In the genomic region with DNA sequence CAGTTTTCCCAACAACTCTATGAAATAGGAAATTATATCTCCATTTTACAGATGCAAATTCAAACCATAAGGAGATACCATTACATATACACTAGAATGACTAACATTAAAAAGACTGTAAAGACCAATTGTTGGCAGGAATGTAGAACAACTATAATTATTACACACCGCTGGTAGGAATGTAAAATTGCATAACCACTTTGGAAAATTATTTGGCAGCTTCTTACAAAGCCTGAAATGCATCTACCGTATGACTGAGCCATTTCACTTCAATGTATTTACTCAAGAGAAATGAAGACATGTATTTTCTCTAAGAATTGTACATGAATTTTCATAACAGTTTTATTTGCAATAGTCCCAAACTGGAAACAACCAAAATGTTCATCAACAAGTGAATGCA, we compare ENCODE assay signal across 20 cellular contexts.
DNase-seq lines count a peak whose midpoint lies in the region; ATAC-seq, FAIRE-seq and TF ChIP-seq lines count a peak whose summit lies in the region.
"Had no signal": no experiment of that assay in that cellular context is flagged by ENCODE, and none has a peak within 500 bp of the region (broad histone marks: within the 10 kb centered on the region; RNA-seq: fewer than 3 reads in every experiment).

No MANE protein-coding gene starts in this region.

- H3K36me3 Mint-ChIP-seq in stimulated activated naive B cell treated with anti-CD40 and anti-IgM and Interleukin-4, amounts not matched to agents 10 μg/mL and 1 μg/mL and 100 μg/mL, for 72 hours = peaks cover 11 to 12% of the 10 kb centered on the region in 2 donors
- H3K36me3 Mint-ChIP-seq in activated CD8-positive, alpha-beta T cell treated with anti-CD3 and anti-CD28 coated beads, Interleukin-2, amount 10 ng/mL, durations not matched to agents 7 days and 5 days (ENCODE audit: low read depth) = peaks cover 9% of the 10 kb centered on the region

- no peak overlapping the region for H3K4me3 Mint-ChIP-seq in stimulated activated naive B cell treated with anti-CD40 and anti-IgM and Interleukin-4, amounts not matched to agents 10 μg/mL and 1 μg/mL and 100 μg/mL, for 72 hours
- H3K4me3 Mint-ChIP-seq in activated CD8-positive, alpha-beta T cell treated with anti-CD3 and anti-CD28 coated beads, Interleukin-2, amount 10 ng/mL, durations not matched to agents 7 days and 5 days = no peak overlapping the region
- H3K4me3 Mint-ChIP-seq: activated CD4-positive, alpha-beta T cell treated with anti-CD3 and anti-CD28 coated beads, Interleukin-2, amount 10 ng/mL, durations not matched to agents 24 days and 14 days; activated T-helper 17 cell treated with anti-CD3 and anti-CD28 coated beads, Interleukin-2, amount 50 U/mL, for 72 hours had no signal

- no peaks in the 10 kb centered on the region for H3K36me3 ChIP-seq in bronchial epithelial cell (ENCODE audit: control insufficient read depth, insufficient read depth, low read length)
- H3K36me3 ChIP-seq: SJCRH30 had no signal

- peaks cover 17 to 21% of the 10 kb centered on the region in 2 donors for H3K9me3 Mint-ChIP-seq in stimulated activated naive B cell treated with anti-CD40 and anti-IgM and Interleukin-4, amounts not matched to agents 10 μg/mL and 1 μg/mL and 100 μg/mL, for 72 hours
- peaks cover 17% of the 10 kb centered on the region for H3K9me3 Mint-ChIP-seq in activated CD8-positive, alpha-beta T cell treated with anti-CD3 and anti-CD28 coated beads, Interleukin-2, amount 10 ng/mL, durations not matched to agents 7 days and 5 days (ENCODE audit: insufficient read depth)

- ATAC-seq in Right ventricle myocardium superior (ENCODE audit: poor library complexity) (peak; percentile 78), GM18909 (IDR thresholded peaks at IDR 0.05; ENCODE audit: poor library complexity, unreplicated experiment) (no peak)
- ATAC-seq in stimulated activated naive B cell treated with anti-CD40 and anti-IgM and Interleukin-4, amounts not matched to agents 10 μg/mL and 1 μg/mL and 100 μg/mL, for 72 hours (replicated peaks) = no peak
- no peak for ATAC-seq in activated CD8-positive, alpha-beta T cell treated with anti-CD3 and anti-CD28 coated beads, Interleukin-2, amount 10 ng/mL, durations not matched to agents 7 days and 5 days
- ATAC-seq: activated T-helper 17 cell treated with anti-CD3 and anti-CD28 coated beads, Interleukin-2, amount 50 U/mL, for 72 hours; esophagus mucosa; K562 had no signal

- POLR2A ChIA-PET in activated CD8-positive, alpha-beta T cell treated with anti-CD3 and anti-CD28 coated beads, Interleukin-2, amount 10 ng/mL, durations not matched to agents 7 days and 5 days (lab: Charles Lee) = no interaction called here

- no peak for FAIRE-seq in bronchial epithelial cell (lab: Jason Lieb, UNC)
- FAIRE-seq: A204.1, K562 had no signal

- no peaks in the 10 kb centered on the region for H3K27me3 Mint-ChIP-seq in stimulated activated naive B cell treated with anti-CD40 and anti-IgM and Interleukin-4, amounts not matched to agents 10 μg/mL and 1 μg/mL and 100 μg/mL, for 72 hours
- no peaks in the 10 kb centered on the region for H3K27me3 Mint-ChIP-seq in activated CD8-positive, alpha-beta T cell treated with anti-CD3 and anti-CD28 coated beads, Interleukin-2, amount 10 ng/mL, durations not matched to agents 7 days and 5 days (ENCODE audit: low read depth)
- H3K27me3 Mint-ChIP-seq: activated T-helper 17 cell treated with anti-CD3 and anti-CD28 coated beads, Interleukin-2, amount 50 U/mL, for 72 hours had no signal

- CTCF ChIA-PET in activated CD8-positive, alpha-beta T cell treated with anti-CD3 and anti-CD28 coated beads, Interleukin-2, amount 10 ng/mL, durations not matched to agents 7 days and 5 days (lab: Charles Lee) = no interaction called here

- no peak overlapping the region for H3K27ac Mint-ChIP-seq in stimulated activated naive B cell treated with anti-CD40 and anti-IgM and Interleukin-4, amounts not matched to agents 10 μg/mL and 1 μg/mL and 100 μg/mL, for 72 hours
- no peak overlapping the region for H3K27ac Mint-ChIP-seq in activated CD8-positive, alpha-beta T cell treated with anti-CD3 and anti-CD28 coated beads, Interleukin-2, amount 10 ng/mL, durations not matched to agents 7 days and 5 days
- H3K27ac Mint-ChIP-seq: activated CD4-positive, alpha-beta T cell treated with anti-CD3 and anti-CD28 coated beads, Interleukin-2, amount 10 ng/mL, durations not matched to agents 24 days and 14 days; activated T-helper 17 cell treated with anti-CD3 and anti-CD28 coated beads, Interleukin-2, amount 50 U/mL, for 72 hours had no signal

- H3K4me3 ChIP-seq in bronchial epithelial cell (ENCODE audit: low read depth, low read length) = no peak overlapping the region
- no peak overlapping the region for H3K4me3 ChIP-seq in foreskin fibroblast (ENCODE audit: low read depth in 1 of 2, low read length in 2 of 2)
- H3K4me3 ChIP-seq: BLaER1 treated with 17β-estradiol and CSF1 and Interleukin-3, amounts not matched to agents 10 nM and 100 nM; K562; SJCRH30 had no signal

- H3K27me3 ChIP-seq in bronchial epithelial cell (ENCODE audit: control insufficient read depth, insufficient read depth, low read length) = no peaks in the 10 kb centered on the region
- H3K27me3 ChIP-seq: BLaER1 treated with 17β-estradiol and CSF1 and Interleukin-3, amounts not matched to agents 10 nM and 100 nM; SJCRH30 had no signal

- intact Hi-C loops in Right ventricle myocardium superior (cut with DNase I) (no loop called here), cardiac septum (cut with DNase I) (no loop called here)

- no peaks in the 10 kb centered on the region for H3K4me1 Mint-ChIP-seq in stimulated activated naive B cell treated with anti-CD40 and anti-IgM and Interleukin-4, amounts not matched to agents 10 μg/mL and 1 μg/mL and 100 μg/mL, for 72 hours
- H3K4me1 Mint-ChIP-seq in activated CD8-positive, alpha-beta T cell treated with anti-CD3 and anti-CD28 coated beads, Interleukin-2, amount 10 ng/mL, durations not matched to agents 7 days and 5 days (ENCODE audit: low read depth) = no peaks in the 10 kb centered on the region
- H3K4me1 Mint-ChIP-seq: activated CD4-positive, alpha-beta T cell treated with anti-CD3 and anti-CD28 coated beads, Interleukin-2, amount 10 ng/mL, durations not matched to agents 24 days and 14 days; activated T-helper 17 cell treated with anti-CD3 and anti-CD28 coated beads, Interleukin-2, amount 50 U/mL, for 72 hours had no signal

- TF ChIP-seq CTCF in bronchial epithelial cell (IDR thresholded peaks at IDR 0.05; ENCODE audit: insufficient read depth, low read length, severe bottlenecking) (no peak), foreskin fibroblast (IDR thresholded peaks at IDR 0.05; ENCODE audit: low read depth, low read length) (no peak)

- no peak for DNase-seq in Right ventricle myocardium superior
- no peak for DNase-seq in cardiac septum (ENCODE audit: low spot score)
- peak; percentile 88 for DNase-seq in bronchial epithelial cell (ENCODE audit: low read depth)
- DNase-seq in foreskin fibroblast = peak; percentile 11 to 28
- peak; percentile 6 for DNase-seq in stromal cell of bone marrow (ENCODE audit: low read depth)
- no peak for DNase-seq in stimulated activated naive B cell treated with anti-CD40 and anti-IgM and Interleukin-4, amounts not matched to agents 10 μg/mL and 1 μg/mL and 100 μg/mL, for 72 hours
- no peak for DNase-seq in activated CD8-positive, alpha-beta T cell treated with anti-CD3 and anti-CD28 coated beads, Interleukin-2, amount 10 ng/mL, durations not matched to agents 7 days and 5 days
- DNase-seq: activated CD4-positive, alpha-beta T cell treated with anti-CD3 and anti-CD28 coated beads, Interleukin-2, amount 10 ng/mL, durations not matched to agents 24 days and 14 days; Calu3; caudate nucleus; NCI-H748 treated with DMSO at 0.1 percent for 48 hours; OCI-M1; SJCRH30; stimulated activated CD8-positive, alpha-beta memory T cell treated with anti-CD3 and anti-CD28 coated beads, Interleukin-4, amount 100 ng/mL, for 48 hours had no signal

Comparison
In these comparisons a context has a peak if more than half of its experiments do, and no peak if none do; other contexts are left out.
1. DNase-seq: peak in bronchial epithelial cell (single experiment), foreskin fibroblast (2 of 2) and stromal cell of bone marrow (single experiment); none in Right ventricle myocardium superior (single experiment), cardiac septum (single experiment), stimulated activated naive B cell treated with anti-CD40 and anti-IgM and Interleukin-4, amounts not matched to agents 10 μg/mL and 1 μg/mL and 100 μg/mL, for 72 hours (single experiment) and activated CD8-positive, alpha-beta T cell treated with anti-CD3 and anti-CD28 coated beads, Interleukin-2, amount 10 ng/mL, durations not matched to agents 7 days and 5 days (single experiment).